Comparison of ENCODE assay signal across 18 cellular contexts in the genomic region with DNA sequence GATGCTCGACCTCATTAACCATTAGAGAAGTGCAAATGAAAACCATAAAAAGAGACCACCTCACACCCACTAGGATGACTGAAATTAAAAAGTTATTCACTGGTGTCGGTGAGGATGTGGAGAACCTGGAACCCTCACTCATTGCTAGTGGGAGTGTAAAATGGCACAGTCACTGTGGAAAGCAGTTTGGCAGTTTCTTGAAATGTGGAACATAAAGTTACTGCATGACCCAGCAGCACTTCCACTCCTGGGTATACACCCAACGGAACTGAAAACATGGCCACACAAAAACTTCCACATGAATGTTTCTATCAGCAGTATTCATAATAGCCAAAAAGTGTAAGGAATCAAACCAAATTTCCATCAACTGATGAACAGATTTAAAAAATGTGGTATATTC.
"Had no signal": no experiment of that assay in that cellular context is flagged by ENCODE, and none has a peak within 500 bp of the region (broad histone marks: within the 10 kb centered on the region; RNA-seq: fewer than 3 reads in every experiment).

No MANE protein-coding gene starts in this region.

- H3K36me3 Mint-ChIP-seq: activated CD4-positive, alpha-beta memory T cell treated with anti-CD3 and anti-CD28 coated beads for 36 hours; activated naive CD8-positive, alpha-beta T cell; immature natural killer cell; naive thymus-derived CD8-positive, alpha-beta T cell; stimulated activated memory B cell treated with anti-CD40 and anti-IgM and Interleukin-4, amounts not matched to agents 10 μg/mL and 1 μg/mL and 100 μg/mL, for 72 hours had no signal

- H3K27ac Mint-ChIP-seq: activated CD4-positive, alpha-beta memory T cell treated with anti-CD3 and anti-CD28 coated beads for 36 hours; activated naive CD8-positive, alpha-beta T cell; activated T-cell treated with anti-CD3 and anti-CD28 coated beads, Interleukin-2, amount 50 U/mL, for 72 hours; immature natural killer cell; naive thymus-derived CD8-positive, alpha-beta T cell; stimulated activated memory B cell treated with anti-CD40 and anti-IgM and Interleukin-4, amounts not matched to agents 10 μg/mL and 1 μg/mL and 100 μg/mL, for 72 hours had no signal

- DNase-seq: activated CD4-positive, alpha-beta memory T cell treated with anti-CD3 and anti-CD28 coated beads for 36 hours; activated CD4-positive, alpha-beta T cell treated with anti-CD3 and anti-CD28 coated beads for 4 hours; activated gamma-delta T cell; activated T-cell treated with anti-CD3 and anti-CD28 coated beads, Interleukin-2, amount 50 U/mL, for 72 hours; body of pancreas; dermis blood vessel endothelial cell; effector memory CD4-positive, alpha-beta T cell; immature natural killer cell; mesendoderm; pancreas; right lobe of liver; small intestine; stimulated activated CD4-positive, alpha-beta T cell treated with anti-CD3 and anti-CD28 coated beads, Interleukin-4, amount 100 ng/mL, for 24 hours; SW 1271; thyroid gland had no signal

- ATAC-seq: body of pancreas; naive thymus-derived CD8-positive, alpha-beta T cell; pancreas; right lobe of liver; stimulated activated memory B cell treated with anti-CD40 and anti-IgM and Interleukin-4, amounts not matched to agents 10 μg/mL and 1 μg/mL and 100 μg/mL, for 72 hours had no signal

- H3K9me3 ChIP-seq: body of pancreas, pancreas, right lobe of liver, thyroid gland had no signal

- H3K27ac ChIP-seq: body of pancreas, pancreas, right lobe of liver, thyroid gland had no signal

- H3K4me1 Mint-ChIP-seq: immature natural killer cell; naive thymus-derived CD8-positive, alpha-beta T cell; stimulated activated memory B cell treated with anti-CD40 and anti-IgM and Interleukin-4, amounts not matched to agents 10 μg/mL and 1 μg/mL and 100 μg/mL, for 72 hours had no signal

- H3K9me3 Mint-ChIP-seq: activated CD4-positive, alpha-beta memory T cell treated with anti-CD3 and anti-CD28 coated beads for 36 hours; activated T-cell treated with anti-CD3 and anti-CD28 coated beads, Interleukin-2, amount 50 U/mL, for 72 hours; immature natural killer cell; naive thymus-derived CD8-positive, alpha-beta T cell; stimulated activated memory B cell treated with anti-CD40 and anti-IgM and Interleukin-4, amounts not matched to agents 10 μg/mL and 1 μg/mL and 100 μg/mL, for 72 hours had no signal

- H3K27me3 ChIP-seq: body of pancreas, pancreas, right lobe of liver, thyroid gland had no signal

- H3K4me3 Mint-ChIP-seq: activated CD4-positive, alpha-beta memory T cell treated with anti-CD3 and anti-CD28 coated beads for 36 hours; activated naive CD8-positive, alpha-beta T cell; activated T-cell treated with anti-CD3 and anti-CD28 coated beads, Interleukin-2, amount 50 U/mL, for 72 hours; immature natural killer cell; naive thymus-derived CD8-positive, alpha-beta T cell; stimulated activated memory B cell treated with anti-CD40 and anti-IgM and Interleukin-4, amounts not matched to agents 10 μg/mL and 1 μg/mL and 100 μg/mL, for 72 hours had no signal
